8 cellular contexts compared by ENCODE assay signal in genomic region chr9:131635285-131635684, GRCh38.
DNase-seq lines count a peak whose midpoint lies in the region; ATAC-seq and TF ChIP-seq lines count a peak whose summit lies in the region.

No MANE protein-coding gene starts in this region.

- no peak overlapping the region for H3K56ac ChIP-seq in IMR-90 (ENCODE audit: extremely low read depth, insufficient read depth, low read length)

- H3K4me3 ChIP-seq in IMR-90 (ENCODE audit: insufficient read depth, low read depth, low read length) (no peak overlapping the region), body of pancreas (no peak overlapping the region)

- H3K14ac ChIP-seq in IMR-90 (replicated peaks; ENCODE audit: low read depth, low read length), result peak overlapping the region; percentile 54

- H2BK120ac ChIP-seq in IMR-90 (ENCODE audit: low read depth, low read length), result peak overlapping the region; percentile 84

- no peak overlapping the region for H4K5ac ChIP-seq in IMR-90 (ENCODE audit: low read depth, low read length)

- H3K27ac ChIP-seq in IMR-90 (ENCODE audit: insufficient read depth, low read length) (peak overlapping the region; percentile 22), body of pancreas (peak overlapping the region; percentile 83 to 91 (median 90))

- no TSS peak for BruUV-seq in IMR-90 (replicated peaks; lab: Mats Ljungman, UMichigan)

- H3K4me1 ChIP-seq in IMR-90 (ENCODE audit: control insufficient read depth, insufficient read depth, low read length) (peaks cover 9% of the 10 kb centered on the region), body of pancreas (peaks cover 37% of the 10 kb centered on the region)

- peak overlapping the region in 1 of 2 experiments; percentile 62; a peak in 2 of 4 replicates for H4K8ac ChIP-seq in IMR-90 (ENCODE audit: low read depth in 2 of 2, low read length in 2 of 2)

- ATAC-seq in IMR-90 (ENCODE audit: low read depth) (peak; percentile 100), body of pancreas (peak; percentile 98), GM21447 (IDR thresholded peaks at IDR 0.05; ENCODE audit: unreplicated experiment) (no peak), HG03108 (IDR thresholded peaks at IDR 0.05; ENCODE audit: unreplicated experiment) (no peak)

- peak; percentile 44 for TF ChIP-seq RAD21 in IMR-90 (IDR thresholded peaks at IDR 0.05; ENCODE audit: low read length)

- H2BK15ac ChIP-seq in IMR-90 (ENCODE audit: low read depth, low read length), result peak overlapping the region; percentile 94; the same call in 2 of the 3 replicates

- H3K9me1 ChIP-seq in IMR-90 (ENCODE audit: insufficient read depth, low read length), result peaks cover 18% of the 10 kb centered on the region

- intact Hi-C loops in IMR-90 (cut with micrococcal nuclease) (loop anchor here (2.0 kb wide), 1 partner anchor 26 kb away; no protein-coding TSS in a partner anchor), body of pancreas (cut with DNase I) (no loop called here)

- H4K91ac ChIP-seq in IMR-90 (ENCODE audit: insufficient read depth, low read depth, low read length), result peak overlapping the region; percentile 74

- dilution Hi-C loops in IMR-90 (cut with HindIII; ENCODE audit: low sequenced_read_pairs, unreplicated experiment), result no loop called here

- H3K4me2 ChIP-seq in IMR-90 (ENCODE audit: low read depth, low read length), result no peak overlapping the region

- 0 out of 2 replicates have a peak, but pooled peaks have one; percentile 38 for TF ChIP-seq POLR2A in IMR-90 (IDR thresholded peaks at IDR 0.05; ENCODE audit: low read depth, low read length)
- peak; percentile 11 to 69 (median 47) for TF ChIP-seq POLR2A in body of pancreas (IDR thresholded peaks at IDR 0.05)

- peak overlapping the region; percentile 83 for H2AK9ac ChIP-seq in IMR-90 (replicated peaks; ENCODE audit: low read depth, low read length, poor library complexity)

- no peaks in the 10 kb centered on the region for H3K27me3 ChIP-seq in IMR-90 (ENCODE audit: control insufficient read depth, insufficient read depth, low read length)
- no peaks in the 10 kb centered on the region for H3K27me3 ChIP-seq in body of pancreas

- H2AK5ac ChIP-seq in IMR-90 (ENCODE audit: low read depth, low read length), result peak overlapping the region; percentile 98

- H3K79me1 ChIP-seq in IMR-90 (ENCODE audit: low read depth in 1 of 2, low read length in 2 of 2), result peaks cover 5 to 22% of the 10 kb centered on the region in 2 experiments; a peak in 3 of 4 replicates

- peaks cover 8% of the 10 kb centered on the region for H3K36me3 ChIP-seq in IMR-90 (ENCODE audit: control insufficient read depth, insufficient read depth, low read length)
- peaks cover 7 to 8% of the 10 kb centered on the region in 2 donors for H3K36me3 ChIP-seq in body of pancreas (replicated peaks in 1 of 2; ENCODE audit: insufficient read depth in 1 of 2, low read depth in 2 of 2)

- H4K20me1 ChIP-seq in IMR-90 (ENCODE audit: insufficient read depth, low read length), result no peaks in the 10 kb centered on the region

- no peak overlapping the region for H3K9ac ChIP-seq in IMR-90 (ENCODE audit: low read depth, low read length)

- POLR2A ChIA-PET in IMR-90 (lab: Charles Lee; ENCODE audit: unreplicated experiment), result no interaction called here

- no peak overlapping the region for H3K23ac ChIP-seq in IMR-90 (ENCODE audit: low read depth, low read length)

- peak overlapping the region; percentile 80 for H2AFZ ChIP-seq in IMR-90 (replicated peaks; ENCODE audit: low read length, poor library complexity)

- DNase-seq in Ammon's horn (ENCODE audit: low spot score) (peak; percentile 81), IMR-90 (peak; percentile 99), T1000 (lab: John Stamatoyannopoulos, UW) (peak; percentile 60), body of pancreas (peak; percentile 84 to 96 (median 92)), islet precursor cell (peak; percentile 98)
- peak; percentile 44 to 58 for DNase-seq in stimulated activated CD4-positive, alpha-beta T cell treated with anti-CD3 and anti-CD28 coated beads, Interleukin-1b, Interleukin-23, amount 100 ng/mL, for 1 hour (ENCODE audit: low read depth in 2 of 2)

- in situ Hi-C loops in IMR-90 (cut with MboI; ENCODE audit: low sequenced_read_pairs), result no loop called here

- TF ChIP-seq CTCF in IMR-90 (conservative IDR thresholded peaks at IDR 0.05; ENCODE audit: low read depth, low read length) (0 out of 2 replicates have a peak, but pooled peaks have one; percentile 10), body of pancreas (IDR thresholded peaks at IDR 0.05) (peak in 4 of 7 experiments; percentile 33 to 36 (median 34))

- H3K9me3 ChIP-seq in IMR-90 (ENCODE audit: control insufficient read depth, insufficient read depth, low read length) (no peaks in the 10 kb centered on the region), body of pancreas (no peaks in the 10 kb centered on the region)

- peak overlapping the region; percentile 93 for H2BK20ac ChIP-seq in IMR-90 (ENCODE audit: low read depth, low read length)

- WGBS in IMR-90 (ENCODE audit: extremely low coverage in 2 of 2, insufficient read length in 1 of 2), 2 experiments, result no CpG with 5 or more reads among the region's 6 CpGs
- WGBS in body of pancreas, 2 donors, result 3 to 5% methylated on average over 6 of the region's 6 CpGs

- H2BK5ac ChIP-seq in IMR-90 (ENCODE audit: low read depth, low read length, poor library complexity, severe bottlenecking), result peak overlapping the region; percentile 73

- H3K18ac ChIP-seq in IMR-90 (ENCODE audit: low read depth, low read length), result no peak overlapping the region

- CTCF ChIA-PET in IMR-90 (lab: Yijun Ruan, JAX), result interaction anchor here (0.7 kb wide), 1 partner anchor 639 kb away, joined by 4 read pairs; no protein-coding TSS in a partner anchor

- peak overlapping the region; percentile 84 for H3K4ac ChIP-seq in IMR-90 (ENCODE audit: low read depth, low read length)

TF ChIP-seq in IMR-90, 13 proteins besides CTCF, POLR2A, EP300 and RAD21:
- TF ChIP-seq RCOR1 (IDR thresholded peaks at IDR 0.05; ENCODE audit: insufficient replicate concordance, low read length) (no peak), USF2 (IDR thresholded peaks at IDR 0.05; ENCODE audit: low read depth, low read length) (no peak), SMC3 (IDR thresholded peaks at IDR 0.05; ENCODE audit: low read depth, low read length) (peak; percentile 22; the same call in 1 of the 2 replicates), NFE2L2 (IDR thresholded peaks at IDR 0.05; ENCODE audit: low read depth, low read length) (no peak), CEBPB (IDR thresholded peaks at IDR 0.05; ENCODE audit: low read depth, low read length) (peak; percentile 91), RFX5 (IDR thresholded peaks at IDR 0.05; ENCODE audit: low read depth, low read length) (no peak), FOS (IDR thresholded peaks at IDR 0.05; ENCODE audit: low read depth, low read length) (peak; percentile 92), MXI1 (IDR thresholded peaks at IDR 0.05; ENCODE audit: borderline replicate concordance, low read depth, low read length) (0 out of 2 replicates have a peak, but pooled peaks have one; percentile 20), MAZ (IDR thresholded peaks at IDR 0.05; ENCODE audit: borderline replicate concordance, low read depth, low read length) (peak; percentile 85), MAFK (IDR thresholded peaks at IDR 0.05; ENCODE audit: low read depth, low read length) (no peak), CHD1 (IDR thresholded peaks at IDR 0.05; ENCODE audit: low read depth, low read length) (no peak), BHLHE40 (IDR thresholded peaks at IDR 0.05; ENCODE audit: low read depth, low read length) (peak; percentile 32; the same call in 1 of the 2 replicates)
- TF ChIP-seq, protein P1, sequence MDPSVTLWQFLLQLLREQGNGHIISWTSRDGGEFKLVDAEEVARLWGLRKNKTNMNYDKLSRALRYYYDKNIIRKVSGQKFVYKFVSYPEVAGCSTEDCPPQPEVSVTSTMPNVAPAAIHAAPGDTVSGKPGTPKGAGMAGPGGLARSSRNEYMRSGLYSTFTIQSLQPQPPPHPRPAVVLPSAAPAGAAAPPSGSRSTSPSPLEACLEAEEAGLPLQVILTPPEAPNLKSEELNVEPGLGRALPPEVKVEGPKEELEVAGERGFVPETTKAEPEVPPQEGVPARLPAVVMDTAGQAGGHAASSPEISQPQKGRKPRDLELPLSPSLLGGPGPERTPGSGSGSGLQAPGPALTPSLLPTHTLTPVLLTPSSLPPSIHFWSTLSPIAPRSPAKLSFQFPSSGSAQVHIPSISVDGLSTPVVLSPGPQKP (IDR thresholded peaks at IDR 0.05; ENCODE audit: borderline replicate concordance, low read depth, low read length), result no peak

Comparison
In these comparisons a context has a peak if more than half of its experiments do, and no peak if none do; other contexts are left out.
1. ATAC-seq: peak in IMR-90 (single experiment) and body of pancreas (single experiment); none in GM21447 (single experiment) and HG03108 (single experiment).
2. Peak in every context shown above with its lines, with median percentiles within 50 percentile points of each other: DNase-seq.